25 cellular contexts compared by ENCODE assay signal in genomic region chr16:49977427-49977826, GRCh38.
"Had no signal": no experiment of that assay in that cellular context is flagged by ENCODE, and none has a peak within 500 bp of the region (broad histone marks: within the 10 kb centered on the region; RNA-seq: fewer than 3 reads in every experiment).

No MANE protein-coding gene starts in this region.

- H3K9me3 ChIP-seq: testis, thoracic aorta, thyroid gland, transverse colon, upper lobe of left lung, upper lobe of right lung, uterus, vagina had no signal

- DNase-seq: stimulated activated CD4-positive, alpha-beta T cell treated with anti-CD3 and anti-CD28 coated beads, Interleukin-2, amount 100 ng/mL, for 48 hours; stimulated activated CD4-positive, alpha-beta T cell treated with anti-CD3 and anti-CD28 coated beads, Interleukin-4, amount 100 ng/mL, for 1 hour; stimulated activated CD4-positive, alpha-beta T cell treated with anti-CD3 and anti-CD28 coated beads, Interleukin-4, amount 100 ng/mL, for 24 hours; stimulated activated CD4-positive, alpha-beta T cell treated with anti-CD3 and anti-CD28 coated beads, Interleukin-4, amount 100 ng/mL, for 4 hours; stimulated activated CD8-positive, alpha-beta memory T cell treated with anti-CD3 and anti-CD28 coated beads, Interleukin-4, amount 100 ng/mL, for 48 hours; stimulated activated naive B cell treated with anti-CD40 and anti-IgM and Interleukin-4, amounts not matched to agents 10 μg/mL and 1 μg/mL and 100 μg/mL, for 72 hours; stimulated activated naive CD4-positive, alpha-beta T cell; stimulated activated naive CD4-positive, alpha-beta T cell treated with Interleukin-2 at 50 U/mL for 16 hours; stimulated activated naive CD8-positive, alpha-beta T cell treated with anti-CD3 and anti-CD28 coated beads, Interleukin-15, amount 100 ng/mL, for 72 hours; stimulated activated naive CD8-positive, alpha-beta T cell treated with anti-CD3 and anti-CD28 coated beads, Interleukin-15, Interleukin-2, amounts not matched to agents 100 U/mL and 50 U/mL, for 24 hours; stomach; substantia nigra; testis; thyroid gland; tibial artery; transverse colon; trophoblast cell; upper lobe of left lung; upper lobe of right lung; uterus had no signal

- H3K4me3 ChIP-seq: stomach, suprapubic skin, testis, thoracic aorta, thyroid gland, tibial artery, tibial nerve, transverse colon, upper lobe of left lung, upper lobe of right lung, uterus, vagina had no signal

- ATAC-seq: stimulated activated effector memory CD8-positive, alpha-beta T cell treated with anti-CD3 and anti-CD28 coated beads, Interleukin-12 subunit alpha, Interleukin-12 subunit beta, amount 100 ng/mL, for 72 hours; stimulated activated naive B cell treated with anti-CD40 and anti-IgM and Interleukin-4, amounts not matched to agents 10 μg/mL and 1 μg/mL and 100 μg/mL, for 72 hours; stimulated activated naive CD8-positive, alpha-beta T cell treated with anti-CD3 and anti-CD28 coated beads, Interleukin-15, amount 100 ng/mL, for 72 hours; stimulated activated naive CD8-positive, alpha-beta T cell treated with anti-CD3 and anti-CD28 coated beads, Interleukin-15, Interleukin-2, amounts not matched to agents 100 U/mL and 50 U/mL, for 24 hours; upper lobe of right lung had no signal

- H3K36me3 ChIP-seq: stomach, suprapubic skin, thoracic aorta, thyroid gland, tibial artery, tibial nerve, transverse colon, upper lobe of left lung, upper lobe of right lung, uterus, vagina had no signal

- H3K27ac ChIP-seq: stomach, suprapubic skin, testis, thoracic aorta, thyroid gland, tibial artery, tibial nerve, transverse colon, upper lobe of left lung, upper lobe of right lung, uterus, vagina had no signal

- H3K27me3 ChIP-seq: suprapubic skin, testis, thyroid gland, tibial nerve, transverse colon, upper lobe of left lung, upper lobe of right lung, uterus, vagina had no signal

- H3K4me1 ChIP-seq: stomach, suprapubic skin, testis, thyroid gland, tibial artery, tibial nerve, upper lobe of left lung, upper lobe of right lung, uterus, vagina had no signal
